ENCODE assay signal across 1 cellular context in the genomic region with DNA sequence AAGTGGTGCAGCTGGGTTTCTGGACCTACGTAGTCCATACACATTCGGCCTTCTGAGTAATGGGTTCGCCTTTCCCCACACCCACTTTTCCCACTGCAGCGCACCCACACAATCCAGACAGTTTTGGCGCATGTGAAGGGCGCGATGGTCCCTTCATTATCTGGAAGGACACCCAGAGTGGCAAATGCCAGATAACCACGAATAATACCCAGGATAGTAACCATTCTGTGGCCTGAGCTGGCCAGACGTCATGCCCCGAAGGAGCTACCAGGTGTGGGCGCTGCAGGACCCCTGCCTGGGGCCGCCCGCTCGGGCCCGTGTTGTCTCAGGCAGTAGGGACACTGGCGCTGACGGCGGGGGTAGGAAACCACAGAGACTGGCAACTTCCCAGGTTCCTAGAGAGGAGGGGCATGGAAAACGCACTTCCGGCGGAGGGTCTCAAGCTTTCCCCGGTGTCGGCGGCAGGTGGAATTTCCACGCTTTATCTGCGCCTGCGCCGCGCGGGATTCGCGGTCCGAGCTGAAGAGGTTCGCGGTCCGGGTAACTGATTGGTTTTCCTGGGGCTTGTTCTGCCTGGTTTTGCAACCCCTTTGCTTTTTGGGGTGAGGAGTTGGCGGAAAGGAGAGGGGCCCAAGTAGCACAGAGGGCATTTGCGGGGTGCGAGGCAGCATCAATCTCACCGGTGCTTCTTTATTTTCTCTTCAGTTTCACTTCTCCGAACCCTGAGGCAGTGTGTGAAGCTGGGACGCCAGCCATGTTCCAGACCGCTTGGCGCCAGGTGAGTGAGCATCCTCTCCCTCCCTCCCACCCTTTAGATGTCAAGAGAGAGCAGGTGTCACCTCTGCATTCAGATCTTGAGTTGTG.
TF ChIP-seq lines count a peak whose summit lies in the region.

TSS of gene ZNF620 (plus strand) at position 441 of the 864 bp plus-strand sequence. CDS start at position 755, 314 bp downstream.

TF ChIP-seq in HepG2, 621 proteins besides CTCF, POLR2A, EP300 and RAD21 (continued from another document and continues in another):
- TF ChIP-seq PBX2 (CRISPR knock-in tag; IDR thresholded peaks at IDR 0.05) (no peak), THAP9 (CRISPR knock-in tag; IDR thresholded peaks at IDR 0.05; ENCODE audit: borderline replicate concordance) (peak; percentile 68; the same call in 1 of the 2 replicates), ETV6 (CRISPR knock-in tag; conservative IDR thresholded peaks at IDR 0.05) (no peak), ZNF747 (CRISPR knock-in tag; IDR thresholded peaks at IDR 0.05; ENCODE audit: borderline replicate concordance) (no peak), CAMTA2 (CRISPR knock-in tag; IDR thresholded peaks at IDR 0.05; ENCODE audit: borderline replicate concordance) (peak; percentile 47; the same call in 1 of the 2 replicates), ZNF773 (CRISPR knock-in tag; IDR thresholded peaks at IDR 0.05; ENCODE audit: borderline replicate concordance) (no peak), NR2F6 (IDR thresholded peaks at IDR 0.05) (no peak), NR2F6 (CRISPR knock-in tag; IDR thresholded peaks at IDR 0.05) (no peak; the same call in 1 of the 2 replicates), NR1H2 (CRISPR knock-in tag; IDR thresholded peaks at IDR 0.05; ENCODE audit: borderline replicate concordance, low read depth) (no peak), ELK4 (CRISPR knock-in tag; IDR thresholded peaks at IDR 0.05; ENCODE audit: borderline replicate concordance) (no peak), ZNF546 (CRISPR knock-in tag; conservative IDR thresholded peaks at IDR 0.05) (peak; percentile 73), ZMYM3 (CRISPR knock-in tag; IDR thresholded peaks at IDR 0.05) (peak; percentile 27; the same call in 1 of the 2 replicates), FLYWCH1 (CRISPR knock-in tag; IDR thresholded peaks at IDR 0.05) (no peak), ZNF841 (CRISPR knock-in tag; IDR thresholded peaks at IDR 0.05; ENCODE audit: borderline replicate concordance) (no peak), ARNT2 (CRISPR knock-in tag; IDR thresholded peaks at IDR 0.05; ENCODE audit: low read depth) (no peak), ZNF33B (CRISPR knock-in tag; IDR thresholded peaks at IDR 0.05) (no peak), YY1 (IDR thresholded peaks at IDR 0.05; ENCODE audit: insufficient read depth, insufficient replicate concordance, low read depth, low read length) (peak; percentile 27), SP4 (CRISPR knock-in tag; IDR thresholded peaks at IDR 0.05) (peak; percentile 59; the same call in 1 of the 2 replicates), ZBTB25 (CRISPR knock-in tag; IDR thresholded peaks at IDR 0.05) (peak; percentile 75; the same call in 1 of the 2 replicates), EEA1 (CRISPR knock-in tag; IDR thresholded peaks at IDR 0.05; ENCODE audit: borderline replicate concordance) (no peak), HOXA9 (CRISPR knock-in tag; IDR thresholded peaks at IDR 0.05; ENCODE audit: borderline replicate concordance) (no peak), TBX2 (CRISPR knock-in tag; IDR thresholded peaks at IDR 0.05; ENCODE audit: borderline replicate concordance) (peak; percentile 74; the same call in 1 of the 2 replicates), MTF2 (CRISPR knock-in tag; IDR thresholded peaks at IDR 0.05; ENCODE audit: borderline replicate concordance) (peak; percentile 70; the same call in 1 of the 2 replicates), FOXA1 (IDR thresholded peaks at IDR 0.05) (no peak), FOXA1 (CRISPR knock-in tag; IDR thresholded peaks at IDR 0.05) (peak; percentile 55; the same call in 1 of the 2 replicates), ZNF720 (CRISPR knock-in tag; IDR thresholded peaks at IDR 0.05) (no peak), ZBTB8A (CRISPR knock-in tag; IDR thresholded peaks at IDR 0.05; ENCODE audit: borderline replicate concordance, low read depth) (no peak), PLRG1 (conservative IDR thresholded peaks at IDR 0.05) (no peak), ZNF850 (CRISPR knock-in tag; conservative IDR thresholded peaks at IDR 0.05) (no peak), ZBTB20 (CRISPR knock-in tag; IDR thresholded peaks at IDR 0.05; ENCODE audit: borderline replicate concordance, low read depth) (peak; percentile 52; the same call in 1 of the 2 replicates), IKZF4 (CRISPR knock-in tag; IDR thresholded peaks at IDR 0.05; ENCODE audit: borderline replicate concordance, low read depth, not compliant biosample characterization) (no peak)
- TF ChIP-seq, protein P1, sequence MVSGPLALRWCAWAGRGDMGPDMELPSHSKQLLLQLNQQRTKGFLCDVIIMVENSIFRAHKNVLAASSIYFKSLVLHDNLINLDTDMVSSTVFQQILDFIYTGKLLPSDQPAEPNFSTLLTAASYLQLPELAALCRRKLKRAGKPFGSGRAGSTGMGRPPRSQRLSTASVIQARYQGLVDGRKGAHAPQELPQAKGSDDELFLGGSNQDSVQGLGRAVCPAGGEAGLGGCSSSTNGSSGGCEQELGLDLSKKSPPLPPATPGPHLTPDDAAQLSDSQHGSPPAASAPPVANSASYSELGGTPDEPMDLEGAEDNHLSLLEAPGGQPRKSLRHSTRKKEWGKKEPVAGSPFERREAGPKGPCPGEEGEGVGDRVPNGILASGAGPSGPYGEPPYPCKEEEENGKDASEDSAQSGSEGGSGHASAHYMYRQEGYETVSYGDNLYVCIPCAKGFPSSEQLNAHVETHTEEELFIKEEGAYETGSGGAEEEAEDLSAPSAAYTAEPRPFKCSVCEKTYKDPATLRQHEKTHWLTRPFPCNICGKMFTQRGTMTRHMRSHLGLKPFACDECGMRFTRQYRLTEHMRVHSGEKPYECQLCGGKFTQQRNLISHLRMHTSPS (CRISPR knock-in tag; IDR thresholded peaks at IDR 0.05; ENCODE audit: low read depth) = no peak
- TF ChIP-seq, protein P2, sequence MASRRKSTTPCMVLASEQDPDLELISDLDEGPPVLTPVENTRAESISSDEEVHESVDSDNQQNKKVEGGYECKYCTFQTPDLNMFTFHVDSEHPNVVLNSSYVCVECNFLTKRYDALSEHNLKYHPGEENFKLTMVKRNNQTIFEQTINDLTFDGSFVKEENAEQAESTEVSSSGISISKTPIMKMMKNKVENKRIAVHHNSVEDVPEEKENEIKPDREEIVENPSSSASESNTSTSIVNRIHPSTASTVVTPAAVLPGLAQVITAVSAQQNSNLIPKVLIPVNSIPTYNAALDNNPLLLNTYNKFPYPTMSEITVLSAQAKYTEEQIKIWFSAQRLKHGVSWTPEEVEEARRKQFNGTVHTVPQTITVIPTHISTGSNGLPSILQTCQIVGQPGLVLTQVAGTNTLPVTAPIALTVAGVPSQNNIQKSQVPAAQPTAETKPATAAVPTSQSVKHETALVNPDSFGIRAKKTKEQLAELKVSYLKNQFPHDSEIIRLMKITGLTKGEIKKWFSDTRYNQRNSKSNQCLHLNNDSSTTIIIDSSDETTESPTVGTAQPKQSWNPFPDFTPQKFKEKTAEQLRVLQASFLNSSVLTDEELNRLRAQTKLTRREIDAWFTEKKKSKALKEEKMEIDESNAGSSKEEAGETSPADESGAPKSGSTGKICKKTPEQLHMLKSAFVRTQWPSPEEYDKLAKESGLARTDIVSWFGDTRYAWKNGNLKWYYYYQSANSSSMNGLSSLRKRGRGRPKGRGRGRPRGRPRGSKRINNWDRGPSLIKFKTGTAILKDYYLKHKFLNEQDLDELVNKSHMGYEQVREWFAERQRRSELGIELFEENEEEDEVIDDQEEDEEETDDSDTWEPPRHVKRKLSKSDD (CRISPR knock-in tag; IDR thresholded peaks at IDR 0.05; ENCODE audit: low read depth) = peak; percentile 42; the same call in 1 of the 2 replicates
- TF ChIP-seq, protein P3, sequence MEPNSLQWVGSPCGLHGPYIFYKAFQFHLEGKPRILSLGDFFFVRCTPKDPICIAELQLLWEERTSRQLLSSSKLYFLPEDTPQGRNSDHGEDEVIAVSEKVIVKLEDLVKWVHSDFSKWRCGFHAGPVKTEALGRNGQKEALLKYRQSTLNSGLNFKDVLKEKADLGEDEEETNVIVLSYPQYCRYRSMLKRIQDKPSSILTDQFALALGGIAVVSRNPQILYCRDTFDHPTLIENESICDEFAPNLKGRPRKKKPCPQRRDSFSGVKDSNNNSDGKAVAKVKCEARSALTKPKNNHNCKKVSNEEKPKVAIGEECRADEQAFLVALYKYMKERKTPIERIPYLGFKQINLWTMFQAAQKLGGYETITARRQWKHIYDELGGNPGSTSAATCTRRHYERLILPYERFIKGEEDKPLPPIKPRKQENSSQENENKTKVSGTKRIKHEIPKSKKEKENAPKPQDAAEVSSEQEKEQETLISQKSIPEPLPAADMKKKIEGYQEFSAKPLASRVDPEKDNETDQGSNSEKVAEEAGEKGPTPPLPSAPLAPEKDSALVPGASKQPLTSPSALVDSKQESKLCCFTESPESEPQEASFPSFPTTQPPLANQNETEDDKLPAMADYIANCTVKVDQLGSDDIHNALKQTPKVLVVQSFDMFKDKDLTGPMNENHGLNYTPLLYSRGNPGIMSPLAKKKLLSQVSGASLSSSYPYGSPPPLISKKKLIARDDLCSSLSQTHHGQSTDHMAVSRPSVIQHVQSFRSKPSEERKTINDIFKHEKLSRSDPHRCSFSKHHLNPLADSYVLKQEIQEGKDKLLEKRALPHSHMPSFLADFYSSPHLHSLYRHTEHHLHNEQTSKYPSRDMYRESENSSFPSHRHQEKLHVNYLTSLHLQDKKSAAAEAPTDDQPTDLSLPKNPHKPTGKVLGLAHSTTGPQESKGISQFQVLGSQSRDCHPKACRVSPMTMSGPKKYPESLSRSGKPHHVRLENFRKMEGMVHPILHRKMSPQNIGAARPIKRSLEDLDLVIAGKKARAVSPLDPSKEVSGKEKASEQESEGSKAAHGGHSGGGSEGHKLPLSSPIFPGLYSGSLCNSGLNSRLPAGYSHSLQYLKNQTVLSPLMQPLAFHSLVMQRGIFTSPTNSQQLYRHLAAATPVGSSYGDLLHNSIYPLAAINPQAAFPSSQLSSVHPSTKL (CRISPR knock-in tag; IDR thresholded peaks at IDR 0.05) = peak; percentile 76
- TF ChIP-seq, protein P4, sequence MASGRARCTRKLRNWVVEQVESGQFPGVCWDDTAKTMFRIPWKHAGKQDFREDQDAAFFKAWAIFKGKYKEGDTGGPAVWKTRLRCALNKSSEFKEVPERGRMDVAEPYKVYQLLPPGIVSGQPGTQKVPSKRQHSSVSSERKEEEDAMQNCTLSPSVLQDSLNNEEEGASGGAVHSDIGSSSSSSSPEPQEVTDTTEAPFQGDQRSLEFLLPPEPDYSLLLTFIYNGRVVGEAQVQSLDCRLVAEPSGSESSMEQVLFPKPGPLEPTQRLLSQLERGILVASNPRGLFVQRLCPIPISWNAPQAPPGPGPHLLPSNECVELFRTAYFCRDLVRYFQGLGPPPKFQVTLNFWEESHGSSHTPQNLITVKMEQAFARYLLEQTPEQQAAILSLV (CRISPR knock-in tag; IDR thresholded peaks at IDR 0.05; ENCODE audit: borderline replicate concordance) = no peak; the same call in 1 of the 2 replicates
- TF ChIP-seq, protein P5, sequence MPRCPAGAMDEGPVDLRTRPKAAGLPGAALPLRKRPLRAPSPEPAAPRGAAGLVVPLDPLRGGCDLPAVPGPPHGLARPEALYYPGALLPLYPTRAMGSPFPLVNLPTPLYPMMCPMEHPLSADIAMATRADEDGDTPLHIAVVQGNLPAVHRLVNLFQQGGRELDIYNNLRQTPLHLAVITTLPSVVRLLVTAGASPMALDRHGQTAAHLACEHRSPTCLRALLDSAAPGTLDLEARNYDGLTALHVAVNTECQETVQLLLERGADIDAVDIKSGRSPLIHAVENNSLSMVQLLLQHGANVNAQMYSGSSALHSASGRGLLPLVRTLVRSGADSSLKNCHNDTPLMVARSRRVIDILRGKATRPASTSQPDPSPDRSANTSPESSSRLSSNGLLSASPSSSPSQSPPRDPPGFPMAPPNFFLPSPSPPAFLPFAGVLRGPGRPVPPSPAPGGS (CRISPR knock-in tag; IDR thresholded peaks at IDR 0.05) = no peak
- TF ChIP-seq, protein P6, sequence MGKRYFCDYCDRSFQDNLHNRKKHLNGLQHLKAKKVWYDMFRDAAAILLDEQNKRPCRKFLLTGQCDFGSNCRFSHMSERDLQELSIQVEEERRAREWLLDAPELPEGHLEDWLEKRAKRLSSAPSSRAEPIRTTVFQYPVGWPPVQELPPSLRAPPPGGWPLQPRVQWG (CRISPR knock-in tag; IDR thresholded peaks at IDR 0.05; ENCODE audit: borderline replicate concordance, low read depth) = no peak
